16 cellular contexts compared by ENCODE assay signal in genomic region chr4:176274441-176274840, GRCh38. TPM values are rescaled to one million over a fixed set of nuclear protein-coding genes. Genes with fewer than 3 reads are reported as not detected.
DNase-seq lines count a peak whose midpoint lies in the region; ATAC-seq lines count a peak whose summit lies in the region.
"Had no signal": no experiment of that assay in that cellular context is flagged by ENCODE, and none has a peak within 500 bp of the region (broad histone marks: within the 10 kb centered on the region; RNA-seq: fewer than 3 reads in every experiment).

No MANE protein-coding gene starts in this region.

- DNase-seq in GM03348 (ENCODE audit: low spot score) (peak; percentile 56), M059J (ENCODE audit: low read depth) (peak; percentile 84), epithelial cell of prostate (ENCODE audit: low read depth, low spot score) (peak; percentile 33), renal cortical epithelial cell (ENCODE audit: low read depth) (peak; percentile 51), head of caudate nucleus (no peak), caudate nucleus (lab: John Stamatoyannopoulos, UW) (no peak)
- DNase-seq: activated B cell treated with CpG ODN at 0.5 μM for 24 hours; activated CD8-positive, alpha-beta memory T cell treated with anti-CD3 and anti-CD28 coated beads, Interleukin-2, amount 50 U/mL, for 4 hours; CD8-positive, alpha-beta memory T cell; naive B cell; NCI-H1930; right cardiac atrium had no signal

- intact Hi-C loops in head of caudate nucleus (cut with DNase I), result no loop called here

- H3K27ac ChIP-seq in epithelial cell of prostate (peak overlapping the region; percentile 38), caudate nucleus (ENCODE audit: low read depth, low read length) (no peak overlapping the region)
- H3K27ac ChIP-seq: coronary artery had no signal

- ATAC-seq in HG03097 (IDR thresholded peaks at IDR 0.05; ENCODE audit: low FRiP score, unreplicated experiment), result no peak
- ATAC-seq: K562 had no signal

RNA-seq across cellular contexts. Expression of gene ASB5, which starts 5.4 kb away (rescaled TPM):
- 0.57 TPM in 1 of 2 replicates, not detected in the other for total RNA-seq in M059J (2014; rRNA removed; shearing (Covaris generic))
- total RNA-seq in renal cortical epithelial cell, result 0.50 and 0.69 TPM in 2 replicates
- total RNA-seq: activated B cell treated with CpG ODN at 0.5 μM for 24 hours; CD8-positive, alpha-beta memory T cell; K562; subcutaneous adipose tissue had no signal

RNA-seq across cellular contexts. Expression of gene SPCS3, which starts 45.3 kb away (rescaled TPM):
- total RNA-seq in M059J (2014; rRNA removed; shearing (Covaris generic)), result 55.2 and 67.2 TPM in 2 replicates
- total RNA-seq in renal cortical epithelial cell, result 107 and 170 TPM in 2 replicates

Comparison
In these comparisons a context has a peak if more than half of its experiments do, and no peak if none do; other contexts are left out.
1. DNase-seq: peak in GM03348 (single experiment), M059J (single experiment), epithelial cell of prostate (single experiment) and renal cortical epithelial cell (single experiment); none in head of caudate nucleus (0 of 42) and caudate nucleus (0 of 61).